Comparison of ENCODE assay signal across 21 cellular contexts in the genomic region with DNA sequence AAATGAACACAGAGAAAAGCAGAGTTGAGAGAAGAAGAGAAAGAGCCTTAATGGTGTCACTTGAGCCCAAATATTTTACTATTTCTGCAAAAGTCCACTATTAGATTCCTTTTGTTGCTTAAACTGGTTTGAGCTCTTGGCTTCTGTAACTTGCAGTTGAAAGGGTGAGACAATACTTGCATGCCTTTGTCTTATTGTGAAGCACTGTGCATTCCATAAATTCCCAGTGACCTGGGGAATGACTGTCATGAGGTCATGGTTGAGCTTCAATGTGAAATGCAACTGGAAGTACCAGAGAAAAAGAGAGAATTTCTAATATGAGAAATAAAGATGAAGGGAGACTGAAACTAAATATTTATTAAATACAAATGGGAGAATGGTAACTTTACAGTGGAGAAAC.
DNase-seq lines count a peak whose midpoint lies in the region.
"Had no signal": no experiment of that assay in that cellular context is flagged by ENCODE, and none has a peak within 500 bp of the region (broad histone marks: within the 10 kb centered on the region; RNA-seq: fewer than 3 reads in every experiment).

No MANE protein-coding gene starts in this region.

- H3K9me3 ChIP-seq in trophoblast cell (ENCODE audit: insufficient read depth, low read depth, low read length) (no peaks in the 10 kb centered on the region), GM23248 (ENCODE audit: low read depth) (no peaks in the 10 kb centered on the region)
- H3K9me3 ChIP-seq: BE2C had no signal

- no peaks in the 10 kb centered on the region for H3K9me2 ChIP-seq in GM23248 (ENCODE audit: insufficient read depth)

- H4K20me1 ChIP-seq in GM23248 (ENCODE audit: insufficient read depth) = no peaks in the 10 kb centered on the region

- H3K27me3 ChIP-seq in trophoblast cell (ENCODE audit: insufficient read depth, low read length) = no peaks in the 10 kb centered on the region
- no peaks in the 10 kb centered on the region for H3K27me3 ChIP-seq in GM23248 (replicated peaks; ENCODE audit: insufficient read depth)
- H3K27me3 ChIP-seq: BE2C had no signal

- H3K4me1 ChIP-seq in trophoblast cell (ENCODE audit: control insufficient read depth in 1 of 2, insufficient read depth in 2 of 2, low read length in 2 of 2) = peaks cover 2 to 3% of the 10 kb centered on the region in 2 experiments
- no peaks in the 10 kb centered on the region for H3K4me1 ChIP-seq in GM23248 (ENCODE audit: insufficient read depth)
- H3K4me1 ChIP-seq: BE2C had no signal

- H3K4me3 ChIP-seq in trophoblast cell (ENCODE audit: low read depth, low read length) = no peak overlapping the region
- H3K4me3 ChIP-seq in GM23248 = no peak overlapping the region
- H3K4me3 ChIP-seq: GM12878 had no signal

- DNase-seq in astrocyte of the hippocampus (ENCODE audit: low read depth, low spot score) (peak; percentile 5), iPS-NIHi11 (ENCODE audit: low spot score) (peak; percentile 18), trophoblast cell (peak in 1 of 2 donors; percentile 59), NCI-H524 (lab: John Stamatoyannopoulos, UW) (no peak), NCI-H1930 (lab: John Stamatoyannopoulos, UW) (no peak), GM23248 (no peak)
- DNase-seq: ACHN; BE2C; C1 segment of cervical spinal cord; CD4-positive, CD25-positive, alpha-beta regulatory T cell; CD8-positive, alpha-beta memory T cell; COR-L47; DMS 273 treated with DMSO at 0.1 percent for 48 hours; DMS53; DND-41; EL; H7; HFFc6; IMR-90 had no signal

- no peak overlapping the region for H4K8ac ChIP-seq in trophoblast cell (ENCODE audit: low read depth, low read length)

- peak overlapping the region; percentile 10 for H2BK5ac ChIP-seq in trophoblast cell (ENCODE audit: low read depth, low read length, poor library complexity)

- no peak overlapping the region for H2BK12ac ChIP-seq in trophoblast cell (ENCODE audit: low read length)

- in situ Hi-C loops in GM23248 (cut with MboI) = no loop called here

- no peak overlapping the region for H3K23ac ChIP-seq in trophoblast cell (ENCODE audit: low read length)

- H4K12ac ChIP-seq in trophoblast cell (ENCODE audit: low read depth, low read length) = no peak overlapping the region

- no peak overlapping the region for H3K14ac ChIP-seq in trophoblast cell (ENCODE audit: low read length)

- no peak overlapping the region for H3K4ac ChIP-seq in trophoblast cell (ENCODE audit: low read depth, low read length)

- H3F3A ChIP-seq in GM23248 (ENCODE audit: insufficient read depth) = no peaks in the 10 kb centered on the region

- H3K4me2 ChIP-seq in trophoblast cell (ENCODE audit: low read length) = peak overlapping the region; percentile 38
- H3K4me2 ChIP-seq in GM23248 (ENCODE audit: unreplicated experiment) = no peak overlapping the region

- H3K79me2 ChIP-seq in trophoblast cell (ENCODE audit: control insufficient read depth, insufficient read depth, low read length, poor library complexity) (no peaks in the 10 kb centered on the region), GM23248 (ENCODE audit: insufficient read depth) (no peaks in the 10 kb centered on the region)

- H3K79me1 ChIP-seq in trophoblast cell (ENCODE audit: low read length) = peaks cover 2% of the 10 kb centered on the region

- no peak overlapping the region for H3K9ac ChIP-seq in trophoblast cell (ENCODE audit: low read length)
- no peak overlapping the region for H3K9ac ChIP-seq in GM23248

- no peak overlapping the region for H3K18ac ChIP-seq in trophoblast cell (ENCODE audit: low read length)

- H2AK5ac ChIP-seq in trophoblast cell (ENCODE audit: low read length) = no peak overlapping the region

- H3K27ac ChIP-seq in trophoblast cell (ENCODE audit: low read depth, low read length) = peak overlapping the region; percentile 57
- no peak overlapping the region for H3K27ac ChIP-seq in GM23248
- H3K27ac ChIP-seq: HL-60 had no signal

- H3K36me3 ChIP-seq in trophoblast cell (ENCODE audit: control insufficient read depth in 1 of 2, insufficient read depth in 2 of 2, low read length in 2 of 2) (no peaks in the 10 kb centered on the region), GM23248 (ENCODE audit: low read depth) (no peaks in the 10 kb centered on the region)
- H3K36me3 ChIP-seq: BE2C had no signal

- H2AFZ ChIP-seq in trophoblast cell (ENCODE audit: insufficient read depth, low read length, poor library complexity) (no peak overlapping the region), GM23248 (no peak overlapping the region)

- H2BK120ac ChIP-seq in trophoblast cell (ENCODE audit: insufficient read depth, low read length, poor library complexity) = no peak overlapping the region

- H4K91ac ChIP-seq in trophoblast cell (ENCODE audit: low read depth, low read length) = no peak overlapping the region

Comparison
In these comparisons a context has a peak if more than half of its experiments do, and no peak if none do; other contexts are left out.
1. DNase-seq: peak in astrocyte of the hippocampus (single experiment) and iPS-NIHi11 (single experiment); none in NCI-H524 (0 of 2), NCI-H1930 (0 of 2) and GM23248 (single experiment).